8 cellular contexts compared by ENCODE assay signal in genomic region chr3:54243262-54243931, GRCh38.
DNase-seq lines count a peak whose midpoint lies in the region; TF ChIP-seq lines count a peak whose summit lies in the region.
"Had no signal": no experiment of that assay in that cellular context is flagged by ENCODE, and none has a peak within 500 bp of the region (broad histone marks: within the 10 kb centered on the region; RNA-seq: fewer than 3 reads in every experiment).

No MANE protein-coding gene starts in this region.

- WGBS in GM23248 (ENCODE audit: low coverage in 1 of 2, low lambda C conversion rate in 2 of 2, missing lambda C conversion rate in 2 of 2), 2 experiments: 31 to 34% methylated on average over 10 of the region's 10 CpGs

- peak; percentile 22 for TF ChIP-seq CTCF in epithelial cell of esophagus (IDR thresholded peaks at IDR 0.05; ENCODE audit: insufficient read depth, low read depth, low read length, missing control alignments)

- H3K4me1 ChIP-seq in GM23248 (ENCODE audit: insufficient read depth) (no peaks in the 10 kb centered on the region), skeletal muscle tissue (ENCODE audit: control insufficient read depth in 3 of 3, insufficient read depth in 3 of 3, low read length in 3 of 3) (peaks cover 0 to 4% (median 0%) of the 10 kb centered on the region in 3 donors)

- H3K27ac ChIP-seq in GM23248 (no peak overlapping the region), skeletal muscle tissue (ENCODE audit: low read depth, low read length) (no peak overlapping the region)

- no peaks in the 10 kb centered on the region for H3K27me3 ChIP-seq in GM23248 (replicated peaks; ENCODE audit: insufficient read depth)
- no peaks in the 10 kb centered on the region for H3K27me3 ChIP-seq in skeletal muscle tissue (ENCODE audit: control insufficient read depth in 3 of 3, insufficient read depth in 3 of 3, low read length in 3 of 3)

- peak overlapping the region; percentile 73 for H3K4me2 ChIP-seq in GM23248 (ENCODE audit: unreplicated experiment)

- DNase-seq in GM23248 (peak; percentile 25), NCI-H2107 treated with DMSO at 0.1 percent for 48 hours (lab: John Stamatoyannopoulos, UW; ENCODE audit: unreplicated experiment) (peak; percentile 57), epithelial cell of esophagus (ENCODE audit: low read depth) (peak; percentile 11), DMS 273 (lab: John Stamatoyannopoulos, UW; ENCODE audit: unreplicated experiment) (no peak), NAMALWA (ENCODE audit: low spot score) (no peak)
- DNase-seq in stimulated activated naive CD4-positive, alpha-beta T cell treated with Interleukin-2 at 50 U/mL for 16 hours (lab: John Stamatoyannopoulos, UW): no peak
- DNase-seq: activated CD4-positive, alpha-beta memory T cell treated with anti-CD3 and anti-CD28 coated beads, Interleukin-2, amount 10 ng/mL, durations not matched to agents 7 days and 5 days had no signal

- peak overlapping the region; percentile 63 for H3K4me3 ChIP-seq in GM23248
- peak overlapping the region; percentile 39 for H3K4me3 ChIP-seq in epithelial cell of esophagus (ENCODE audit: low read length)
- peak overlapping the region; percentile 24 to 52 (median 49) for H3K4me3 ChIP-seq in skeletal muscle tissue (ENCODE audit: low read length in 3 of 3)

- no peaks in the 10 kb centered on the region for H3K9me3 ChIP-seq in GM23248 (ENCODE audit: low read depth)
- no peaks in the 10 kb centered on the region for H3K9me3 ChIP-seq in skeletal muscle tissue (ENCODE audit: control insufficient read depth in 3 of 3, low read length in 3 of 3)

- H3K9ac ChIP-seq in GM23248 (no peak overlapping the region; the same call in 1 of the 2 replicates), skeletal muscle tissue (ENCODE audit: low read depth in 1 of 3, low read length in 3 of 3) (peak overlapping the region in 1 of 3 donors; percentile 42)

- H4K20me1 ChIP-seq in GM23248 (ENCODE audit: insufficient read depth): no peaks in the 10 kb centered on the region

- in situ Hi-C loops in GM23248 (cut with MboI): no loop called here

- no peaks in the 10 kb centered on the region for H3K36me3 ChIP-seq in GM23248 (ENCODE audit: low read depth)
- no peaks in the 10 kb centered on the region for H3K36me3 ChIP-seq in skeletal muscle tissue (ENCODE audit: control insufficient read depth in 3 of 3, insufficient read depth in 3 of 3, low read length in 3 of 3)

- H3F3A ChIP-seq in GM23248 (ENCODE audit: insufficient read depth): no peaks in the 10 kb centered on the region

- no peaks in the 10 kb centered on the region for H3K79me2 ChIP-seq in GM23248 (ENCODE audit: insufficient read depth)

- H2AFZ ChIP-seq in GM23248: peak overlapping the region; percentile 62

- no peaks in the 10 kb centered on the region for H3K9me2 ChIP-seq in GM23248 (ENCODE audit: insufficient read depth)

Comparison
In these comparisons a context has a peak if more than half of its experiments do, and no peak if none do; other contexts are left out.
1. DNase-seq: peak in GM23248 (single experiment), NCI-H2107 treated with DMSO at 0.1 percent for 48 hours (single experiment) and epithelial cell of esophagus (single experiment); none in stimulated activated naive CD4-positive, alpha-beta T cell treated with Interleukin-2 at 50 U/mL for 16 hours (single experiment), DMS 273 (single experiment) and NAMALWA (single experiment).
2. Peak in every context shown above with its lines, with median percentiles within 50 percentile points of each other: H3K4me3 ChIP-seq.